Comparison of ENCODE assay signal across 1 cellular context in genomic region chr3:190984502-190985244, GRCh38.
TF ChIP-seq lines count a peak whose summit lies in the region.

No MANE protein-coding gene starts in this region.

TF ChIP-seq in IMR-90, 13 proteins besides CTCF, POLR2A, EP300 and RAD21 (continued from another document):
- TF ChIP-seq SMC3 (IDR thresholded peaks at IDR 0.05; ENCODE audit: low read depth, low read length) (no peak), MXI1 (IDR thresholded peaks at IDR 0.05; ENCODE audit: borderline replicate concordance, low read depth, low read length) (no peak), CEBPB (IDR thresholded peaks at IDR 0.05; ENCODE audit: low read depth, low read length) (no peak), NFE2L2 (IDR thresholded peaks at IDR 0.05; ENCODE audit: low read depth, low read length) (no peak)
